In the genomic region with DNA sequence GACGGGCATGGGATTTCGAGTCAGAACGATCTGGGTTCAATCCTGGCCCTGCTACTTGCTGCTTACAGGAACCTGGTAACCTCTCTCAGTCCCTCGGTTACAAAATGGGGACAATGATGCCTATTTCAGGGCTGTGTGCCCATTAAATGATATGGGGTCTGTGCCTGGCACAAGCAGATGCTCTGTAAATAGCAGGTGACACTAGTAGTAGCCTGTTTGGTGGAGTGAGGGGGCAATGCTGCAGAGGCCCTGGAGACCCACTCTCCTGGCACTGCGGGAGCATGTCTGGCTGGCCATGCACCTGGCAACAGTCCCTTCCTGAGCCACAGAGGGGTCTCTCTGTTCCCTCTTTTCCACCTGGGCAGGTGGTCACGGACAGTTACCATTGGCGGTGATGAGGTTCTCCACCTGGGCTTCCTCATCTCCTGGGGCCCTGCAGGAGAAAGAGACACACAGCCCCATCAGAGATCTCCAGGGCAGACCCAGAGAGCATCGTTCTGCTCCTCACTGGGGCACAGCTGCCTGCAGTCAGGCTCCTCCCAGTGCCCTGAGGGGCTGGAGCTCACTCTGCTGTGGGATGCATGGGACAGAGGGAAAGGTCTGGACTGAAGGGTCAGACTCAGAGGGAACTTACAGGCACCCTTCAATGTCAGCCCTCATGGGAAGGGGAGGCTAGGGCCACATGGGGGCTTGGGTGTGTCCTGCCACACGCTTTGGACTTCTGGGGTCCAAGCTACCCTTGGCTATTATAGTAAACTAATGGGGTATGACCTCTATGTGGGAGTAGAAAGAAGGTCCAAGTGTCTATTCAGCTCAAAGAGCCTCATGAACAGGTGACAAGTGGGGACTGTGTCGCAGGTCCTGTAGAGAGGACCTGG, we compare ENCODE assay signal across 21 cellular contexts. TPM values are rescaled to one million over a fixed set of nuclear protein-coding genes. Genes with fewer than 3 reads are reported as not detected.
DNase-seq lines count a peak whose midpoint lies in the region; ATAC-seq, FAIRE-seq and TF ChIP-seq lines count a peak whose summit lies in the region.
"Had no signal": no experiment of that assay in that cellular context is flagged by ENCODE, and none has a peak within 500 bp of the region (broad histone marks: within the 10 kb centered on the region; RNA-seq: fewer than 3 reads in every experiment).

No MANE protein-coding gene starts in this region.

- TF ChIP-seq POLR2A in Peyer's patch (IDR thresholded peaks at IDR 0.05), result no peak
- no peak for TF ChIP-seq POLR2A in transverse colon (IDR thresholded peaks at IDR 0.05)
- TF ChIP-seq POLR2A in esophagus squamous epithelium (IDR thresholded peaks at IDR 0.05), result no peak

- no peak for ATAC-seq in Right ventricle myocardium inferior
- no peak for ATAC-seq in GM19452 (IDR thresholded peaks at IDR 0.05; ENCODE audit: unreplicated experiment)
- ATAC-seq: CD8-positive, alpha-beta T cell; effector memory CD8-positive, alpha-beta T cell; esophagus mucosa had no signal

- H3K9ac ChIP-seq in kidney (ENCODE audit: low read length in 2 of 2), result peak overlapping the region in 1 of 2 donors; percentile 1

- in situ Hi-C loops in transverse colon (cut with MboI; ENCODE audit: low pct_ligation_motif_present in 1 of 4, low pct_unique_long_range_greater_than_20kb in 1 of 4, low sequenced_read_pairs in 3 of 4), result loop anchor here (5.0 to 10.0 kb wide), 4 partner anchors 102 to 215 kb away; no protein-coding TSS in a partner anchor

- 86% methylated on average over 10 of the region's 10 CpGs; no CpG with 5 or more reads in 1 of the 2 donors for WGBS in transverse colon (ENCODE audit: low coverage in 1 of 2), 2 donors
- WGBS in esophagus squamous epithelium, 2 donors, result 81 to 100% methylated on average over 1 to 6 of the region's 10 CpGs

- H3K27me3 ChIP-seq in right atrium auricular region (no peaks in the 10 kb centered on the region), Peyer's patch (no peaks in the 10 kb centered on the region), transverse colon (no peaks in the 10 kb centered on the region), esophagus squamous epithelium (peaks cover 0 to 38% (median 0%) of the 10 kb centered on the region in 4 donors)

- H3K27ac ChIP-seq in right atrium auricular region (no peak overlapping the region), Peyer's patch (no peak overlapping the region), kidney (ENCODE audit: low read depth in 2 of 2, low read length in 2 of 2) (no peak overlapping the region), transverse colon (no peak overlapping the region), esophagus squamous epithelium (no peak overlapping the region)

- intact Hi-C loops in Right ventricle myocardium inferior (cut with DNase I), result no loop called here
- intact Hi-C loops in kidney (cut with DNase I), result loop anchor here (10.0 kb wide), 1 partner anchor 215 kb away; no protein-coding TSS in a partner anchor
- intact Hi-C loops in transverse colon (cut with DNase I; ENCODE audit: low total_unique reads), result loop anchor here (5.0 kb wide), 1 partner anchor 62 kb away; no protein-coding TSS in a partner anchor
- intact Hi-C loops in esophagus squamous epithelium (cut with DNase I), result loop anchor here (5.0 kb wide), 1 partner anchor 212 kb away; no protein-coding TSS in a partner anchor

- no peak for TF ChIP-seq EP300 in transverse colon (IDR thresholded peaks at IDR 0.05; ENCODE audit: low read depth)

- DNase-seq in Right ventricle myocardium inferior (ENCODE audit: missing footprints) (peak; percentile 31), right atrium auricular region (ENCODE audit: low spot score) (no peak), Peyer's patch (peak in 2 of 3 donors; percentile 3 to 25), kidney (peak; percentile 40), transverse colon (peak; percentile 0), esophagus squamous epithelium (lab: John Stamatoyannopoulos, UW) (no peak), nucleus accumbens (lab: John Stamatoyannopoulos, UW) (no peak)
- DNase-seq: effector memory CD8-positive, alpha-beta T cell; mammary epithelial cell; NCI-H446; SIG-M5; T-helper 1 cell had no signal

- no peaks in the 10 kb centered on the region for H3K36me3 ChIP-seq in right atrium auricular region
- H3K36me3 ChIP-seq in Peyer's patch, result peaks cover 0 to 3% (median 0%) of the 10 kb centered on the region in 3 donors
- peaks cover 0 to 2% of the 10 kb centered on the region in 2 donors for H3K36me3 ChIP-seq in kidney (ENCODE audit: control insufficient read depth in 1 of 2, insufficient read depth in 2 of 2, low read length in 2 of 2)
- H3K36me3 ChIP-seq in transverse colon, result no peaks in the 10 kb centered on the region
- no peaks in the 10 kb centered on the region for H3K36me3 ChIP-seq in esophagus squamous epithelium

- H3K9me3 ChIP-seq in right atrium auricular region (no peaks in the 10 kb centered on the region), Peyer's patch (no peaks in the 10 kb centered on the region), kidney (ENCODE audit: control insufficient read depth in 1 of 2, low read length in 2 of 2) (no peaks in the 10 kb centered on the region), transverse colon (no peaks in the 10 kb centered on the region), esophagus squamous epithelium (no peaks in the 10 kb centered on the region)

- no peak for FAIRE-seq in kidney (lab: Jason Lieb, UNC)
- FAIRE-seq: frontal cortex, G401.6, H1, keratinocyte, TTC549 had no signal

- H3K4me1 ChIP-seq in right atrium auricular region (peaks cover 0 to 8% of the 10 kb centered on the region in 2 donors), Peyer's patch (no peaks in the 10 kb centered on the region), kidney (ENCODE audit: control insufficient read depth in 1 of 2, insufficient read depth in 1 of 2, low read depth in 1 of 2, low read length in 2 of 2) (peaks cover 0 to 7% of the 10 kb centered on the region in 2 donors), transverse colon (peaks cover 0 to 12% (median 0%) of the 10 kb centered on the region in 4 donors), esophagus squamous epithelium (peaks cover 0 to 6% (median 0%) of the 10 kb centered on the region in 3 donors)

- TF ChIP-seq CTCF in right atrium auricular region (IDR thresholded peaks at IDR 0.05), result no peak
- TF ChIP-seq CTCF in Peyer's patch (IDR thresholded peaks at IDR 0.05), result no peak
- TF ChIP-seq CTCF in kidney (IDR thresholded peaks at IDR 0.05; ENCODE audit: borderline replicate concordance, extremely low read depth, insufficient read depth), result no peak
- no peak for TF ChIP-seq CTCF in transverse colon (IDR thresholded peaks at IDR 0.05)
- TF ChIP-seq CTCF in esophagus squamous epithelium (IDR thresholded peaks at IDR 0.05), result no peak

- no peak overlapping the region for H3K4me3 ChIP-seq in right atrium auricular region
- H3K4me3 ChIP-seq in Peyer's patch, result no peak overlapping the region
- no peak overlapping the region for H3K4me3 ChIP-seq in kidney (ENCODE audit: low read length in 2 of 2)
- H3K4me3 ChIP-seq in transverse colon, result no peak overlapping the region
- H3K4me3 ChIP-seq in esophagus squamous epithelium, result no peak overlapping the region

RNA-seq across cellular contexts. Expression of a gene that starts 15.6 kb away (rescaled TPM):
- total RNA-seq in Right ventricle myocardium inferior (2.7 TPM), right atrium auricular region (under 1 TPM; 0.59 to 0.78 TPM), Peyer's patch (1 to 10 TPM in 1 of 4 donors, under 1 TPM in 1, not detected in 2; 0.67 to 1.7 TPM), kidney (2,527 TPM), transverse colon (1 to 10 TPM in 2 of 4 donors, under 1 TPM in 1, not detected in 1; 0.64 to 1.2 (median 1.1) TPM), esophagus squamous epithelium (under 1 TPM in 2 of 4 donors, not detected in 2; 0.19 to 0.95 TPM)
- 9,664 TPM for polyA plus RNA-seq in kidney (ENCODE audit: insufficient read depth, low read depth, low replicate concordance)
- total RNA-seq: esophagus mucosa, mammary epithelial cell, myocyte had no signal
- polyA plus RNA-seq: keratinocyte had no signal

RNA-seq across cellular contexts. Expression of a gene that starts 36.3 kb away (rescaled TPM):
- total RNA-seq in Right ventricle myocardium inferior (41.2 TPM), right atrium auricular region (10 to 100 TPM; 28.6 to 42.6 TPM), Peyer's patch (10 to 100 TPM in 3 of 4 donors, 1 to 10 TPM in 1; 5.1 to 41.3 (median 14.0) TPM), kidney (62.7 TPM), transverse colon (10 to 100 TPM; 29.2 to 62.5 (median 46.0) TPM), esophagus squamous epithelium (10 to 100 TPM in 1 of 4 donors, 1 to 10 TPM in 2, under 1 TPM in 1; 0.61 to 27.7 (median 2.1) TPM)
- polyA plus RNA-seq in kidney (ENCODE audit: insufficient read depth, low read depth, low replicate concordance), result 57.8 TPM
- total RNA-seq: CD8-positive, alpha-beta T cell had no signal
- polyA plus RNA-seq: keratinocyte had no signal

RNA-seq across cellular contexts. Expression of a gene that starts 43.2 kb away (rescaled TPM):
- total RNA-seq in Right ventricle myocardium inferior (0.22 TPM), right atrium auricular region (1 to 10 TPM in 1 of 2 donors, under 1 TPM in 1; 0.67 to 1.3 TPM), Peyer's patch (1 to 10 TPM in 2 of 4 donors, under 1 TPM in 2; 0.18 to 5.8 (median 2.9) TPM), kidney (17.3 TPM), transverse colon (1 to 10 TPM; 2.9 to 5.8 (median 3.3) TPM), esophagus squamous epithelium (under 1 TPM in 2 of 4 donors, not detected in 2; 0.04 to 0.19 TPM)
- polyA plus RNA-seq in kidney (ENCODE audit: insufficient read depth, low read depth, low replicate concordance), result 0.95 TPM
- total RNA-seq: esophagus mucosa, mammary epithelial cell, myocyte had no signal
- polyA plus RNA-seq: keratinocyte had no signal

Comparison
In these comparisons a context has a peak if more than half of its experiments do, and no peak if none do; other contexts are left out.
1. DNase-seq: peak in Right ventricle myocardium inferior (single experiment), Peyer's patch (2 of 3), kidney (single experiment) and transverse colon (single experiment); none in right atrium auricular region (single experiment), esophagus squamous epithelium (single experiment) and nucleus accumbens (0 of 56).
2. RNA of a gene that starts 15.6 kb away (total RNA-seq): 2,527 TPM in kidney (single experiment); 2.7 TPM in Right ventricle myocardium inferior (single experiment), 0.64 to 1.2 TPM in transverse colon, 0.59 to 0.78 TPM in right atrium auricular region, 0.67 to 1.7 TPM in Peyer's patch and 0.19 to 0.95 TPM in esophagus squamous epithelium; every median in the first group is over 100 times any median in the second.